ENCODE assay signal across 1 cellular context in genomic region chr2:10434885-10435419, GRCh38.
TF ChIP-seq lines count a peak whose summit lies in the region.

No MANE protein-coding gene starts in this region.

TF ChIP-seq in HepG2, 621 proteins besides CTCF, POLR2A, EP300 and RAD21 (continued from another document and continues in another):
- TF ChIP-seq HNF1B (CRISPR knock-in tag; IDR thresholded peaks at IDR 0.05), result peak; percentile 72
- TF ChIP-seq XRCC5 (optimal IDR thresholded peaks at IDR 0.05; ENCODE audit: low read length), result peak; percentile 88
- TF ChIP-seq ZBTB7A (CRISPR knock-in tag; IDR thresholded peaks at IDR 0.05), result peak; percentile 67; the same call in 1 of the 2 replicates
- TF ChIP-seq NONO (IDR thresholded peaks at IDR 0.05), result no peak
- peak; percentile 75 for TF ChIP-seq NONO (CRISPR knock-in tag; conservative IDR thresholded peaks at IDR 0.05)
- peak; percentile 75; the same call in 1 of the 2 replicates for TF ChIP-seq SMAD1 (CRISPR knock-in tag; IDR thresholded peaks at IDR 0.05; ENCODE audit: borderline replicate concordance, low read depth)
- no peak for TF ChIP-seq SOX13 (IDR thresholded peaks at IDR 0.05)
- TF ChIP-seq SOX13 (CRISPR knock-in tag; conservative IDR thresholded peaks at IDR 0.05 in 1 of 2, IDR thresholded peaks at IDR 0.05 in 1 of 2), result peak in 1 of 2 experiments; percentile 54; a peak in 2 of 4 replicates
- peak; percentile 49; the same call in 1 of the 2 replicates for TF ChIP-seq ZBTB37 (CRISPR knock-in tag; IDR thresholded peaks at IDR 0.05)
- no peak for TF ChIP-seq ZNF235 (CRISPR knock-in tag; IDR thresholded peaks at IDR 0.05; ENCODE audit: borderline replicate concordance)
- peak; percentile 65; the same call in 1 of the 2 replicates for TF ChIP-seq ATF2 (CRISPR knock-in tag; IDR thresholded peaks at IDR 0.05)
- TF ChIP-seq LBX2 (CRISPR knock-in tag; IDR thresholded peaks at IDR 0.05; ENCODE audit: borderline replicate concordance), result no peak; the same call in 1 of the 2 replicates
- TF ChIP-seq AKAP8 (CRISPR knock-in tag; IDR thresholded peaks at IDR 0.05), result 0 out of 2 replicates have a peak, but pooled peaks have one; percentile 54
- TF ChIP-seq KDM2A (CRISPR knock-in tag; IDR thresholded peaks at IDR 0.05; ENCODE audit: borderline replicate concordance, low read depth), result peak; percentile 95
- no peak for TF ChIP-seq SOX6 (IDR thresholded peaks at IDR 0.05)
- peak; percentile 21; the same call in 1 of the 2 replicates for TF ChIP-seq SOX6 (CRISPR knock-in tag; IDR thresholded peaks at IDR 0.05)
- TF ChIP-seq RXRA (CRISPR knock-in tag; IDR thresholded peaks at IDR 0.05), result peak; percentile 67
- TF ChIP-seq KLF13 (CRISPR knock-in tag; IDR thresholded peaks at IDR 0.05), result no peak
- TF ChIP-seq ZNF710 (CRISPR knock-in tag; IDR thresholded peaks at IDR 0.05; ENCODE audit: borderline replicate concordance), result peak; percentile 59; the same call in 1 of the 2 replicates
- peak; percentile 85 for TF ChIP-seq ZNF331 (CRISPR knock-in tag; IDR thresholded peaks at IDR 0.05)
- peak; percentile 53; the same call in 1 of the 2 replicates for TF ChIP-seq ARID4A (CRISPR knock-in tag; IDR thresholded peaks at IDR 0.05; ENCODE audit: borderline replicate concordance)
- no peak for TF ChIP-seq NFAT5 (CRISPR knock-in tag; IDR thresholded peaks at IDR 0.05)
- TF ChIP-seq ELK4 (CRISPR knock-in tag; IDR thresholded peaks at IDR 0.05; ENCODE audit: borderline replicate concordance), result no peak
- peak; percentile 59 for TF ChIP-seq HDAC2 (CRISPR knock-in tag; IDR thresholded peaks at IDR 0.05)
- TF ChIP-seq RFX5 (IDR thresholded peaks at IDR 0.05; ENCODE audit: low read depth, low read length), result 0 out of 2 replicates have a peak, but pooled peaks have one; percentile 29
- no peak for TF ChIP-seq MAFK (conservative IDR thresholded peaks at IDR 0.05 in 1 of 2, IDR thresholded peaks at IDR 0.05 in 1 of 2; ENCODE audit: low read length in 2 of 2)
- TF ChIP-seq AKNA (CRISPR knock-in tag; IDR thresholded peaks at IDR 0.05; ENCODE audit: borderline replicate concordance), result no peak
- TF ChIP-seq SMC3 (IDR thresholded peaks at IDR 0.05; ENCODE audit: low read length), result peak; percentile 80
- 0 out of 2 replicates have a peak, but pooled peaks have one; percentile 54 for TF ChIP-seq ZNF335 (CRISPR knock-in tag; IDR thresholded peaks at IDR 0.05)
- peak; percentile 47; the same call in 1 of the 2 replicates for TF ChIP-seq FOSL2 (CRISPR knock-in tag; IDR thresholded peaks at IDR 0.05)
- 0 out of 2 replicates have a peak, but pooled peaks have one; percentile 36 for TF ChIP-seq ZSCAN9 (CRISPR knock-in tag; IDR thresholded peaks at IDR 0.05; ENCODE audit: borderline replicate concordance)
- TF ChIP-seq GTF2F1 (IDR thresholded peaks at IDR 0.05; ENCODE audit: low read length), result peak; percentile 31; the same call in 1 of the 2 replicates
- TF ChIP-seq SP4 (CRISPR knock-in tag; IDR thresholded peaks at IDR 0.05), result no peak
